Comparison of ENCODE assay signal across 8 cellular contexts in the genomic region with DNA sequence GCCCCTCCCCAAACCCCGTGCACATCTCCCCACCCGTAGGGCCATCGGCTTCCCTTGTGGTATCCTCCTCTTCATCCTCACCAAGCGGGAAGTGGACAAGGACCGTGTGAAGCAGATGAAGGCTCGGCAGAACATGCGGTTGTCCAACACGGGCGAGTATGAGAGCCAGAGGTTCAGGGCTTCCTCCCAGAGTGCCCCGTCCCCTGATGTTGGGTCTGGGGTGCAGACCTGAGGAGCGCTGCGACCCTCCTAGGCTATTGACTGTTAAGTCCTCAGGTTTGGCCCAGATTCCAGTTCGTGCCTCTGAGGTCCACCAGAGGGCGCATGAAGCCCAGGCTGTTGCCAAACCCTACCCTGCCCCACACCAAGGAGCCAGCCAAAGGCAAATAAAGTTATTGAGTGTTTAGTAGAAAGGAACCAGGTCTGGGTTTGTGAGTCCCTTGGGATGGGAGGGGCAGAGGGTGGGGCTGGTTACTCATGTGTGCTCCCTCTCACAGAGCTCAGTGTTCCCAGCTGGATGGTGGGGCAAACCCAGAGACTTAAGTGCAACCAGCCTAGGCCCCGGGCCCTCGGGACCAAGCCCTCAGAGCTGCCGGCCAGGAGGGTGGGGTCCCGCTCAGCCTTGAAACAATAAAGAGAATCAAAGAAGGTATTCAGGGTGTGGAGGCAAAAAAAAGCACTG. TPM values are rescaled to one million over a fixed set of nuclear protein-coding genes. Genes with fewer than 3 reads are reported as not detected.
DNase-seq lines count a peak whose midpoint lies in the region; ATAC-seq, FAIRE-seq and TF ChIP-seq lines count a peak whose summit lies in the region.

No MANE protein-coding gene starts in this region.

- no peak overlapping the region for H2AK5ac ChIP-seq in H1 (ENCODE audit: low read depth, low read length)

- H3K9ac ChIP-seq in H1 (replicated peaks in 1 of 4; ENCODE audit: extremely low read depth in 1 of 4, low read depth in 3 of 4, low read length in 3 of 4) = no peak overlapping the region
- peak overlapping the region; percentile 60 to 78 for H3K9ac ChIP-seq in mucosa of rectum (ENCODE audit: low read depth in 1 of 2, low read length in 2 of 2)

- no peak overlapping the region for H3K14ac ChIP-seq in H1 (ENCODE audit: insufficient read length)

- no peak for ATAC-seq in HG02798 (IDR thresholded peaks at IDR 0.05; ENCODE audit: poor library complexity, unreplicated experiment)

- H3K23ac ChIP-seq in H1 (ENCODE audit: insufficient read length) = no peak overlapping the region

- H3K4me2 ChIP-seq in H1 (ENCODE audit: insufficient read depth in 1 of 2, low read depth in 2 of 2, low read length in 2 of 2) = 0 out of 4 replicates have a peak overlapping the region, but pooled peaks of 1 of the 2 experiments have one; percentile 11

- H2BK20ac ChIP-seq in H1 (ENCODE audit: low read length) = no peak overlapping the region

- H3K27me3 ChIP-seq in H1 (replicated peaks in 1 of 4; ENCODE audit: control insufficient read depth in 3 of 4, extremely low read depth in 1 of 4, insufficient read depth in 3 of 4, low read length in 3 of 4) (no peaks in the 10 kb centered on the region), mucosa of rectum (ENCODE audit: control insufficient read depth in 2 of 2, insufficient read depth in 2 of 2, low read length in 2 of 2) (no peaks in the 10 kb centered on the region)

- peaks cover 0 to 10% of the 10 kb centered on the region in 2 experiments; a peak in 2 of 4 replicates for H3K79me2 ChIP-seq in H1 (ENCODE audit: control insufficient read depth in 1 of 2, insufficient read depth in 2 of 2, low read length in 2 of 2)

- no peak overlapping the region for H3K18ac ChIP-seq in H1 (ENCODE audit: extremely low read depth, low read length)

- H3K23me2 ChIP-seq in H1 (ENCODE audit: low read depth, low read length) = peaks cover 10% of the 10 kb centered on the region

- H3K4ac ChIP-seq in H1 (replicated peaks; ENCODE audit: insufficient read length, low read depth, low read length) = no peak overlapping the region

- FAIRE-seq in H1 (lab: Jason Lieb, UNC) = no peak

- peak overlapping the region; percentile 69; the same call in 1 of the 2 replicates for H4K8ac ChIP-seq in H1 (ENCODE audit: extremely low read depth, insufficient read depth, low read length)

- 59% methylated on average over 16 of the region's 18 CpGs; no CpG with 5 or more reads in 1 of the 2 experiments for WGBS in H1 (ENCODE audit: extremely low coverage in 1 of 2, insufficient coverage in 1 of 2, insufficient read length in 1 of 2, insufficient replicate concordance in 2 of 2, low coverage in 1 of 2, low lambda C conversion rate in 2 of 2, missing lambda C conversion rate in 1 of 2), 2 experiments

- H4K91ac ChIP-seq in H1 (replicated peaks; ENCODE audit: insufficient read length, low read length) = no peak overlapping the region

- CTCF ChIA-PET in H1 (lab: Charles Lee; ENCODE audit: partially characterized antibody) = interaction anchor here (0.5 to 8.2 kb wide), 31 partner anchors 11 to 391 kb away, joined by 3 to 131 read pairs (median 4); a partner anchor contains a TSS

- no peak overlapping the region for H2AFZ ChIP-seq in H1 (ENCODE audit: low read length)

- peaks cover 0 to 9% of the 10 kb centered on the region in 2 experiments for H4K20me1 ChIP-seq in H1 (replicated peaks in 1 of 2; ENCODE audit: control insufficient read depth in 1 of 2, insufficient read depth in 2 of 2, low read length in 2 of 2)

- no peak overlapping the region for H2BK12ac ChIP-seq in H1 (ENCODE audit: low read depth, low read length)

- POLR2A ChIA-PET in H1 (lab: Charles Lee; ENCODE audit: partially characterized antibody) = interaction anchor here (1.5 to 2.8 kb wide), 4 partner anchors 10 to 124 kb away, joined by 4 to 29 read pairs (median 6); a partner anchor contains a TSS

- TF ChIP-seq RAD21 in H1 (IDR thresholded peaks at IDR 0.05 in 1 of 2, conservative IDR thresholded peaks at IDR 0.05 in 1 of 2; ENCODE audit: low read depth in 2 of 2, low read length in 2 of 2) = peak; percentile 85 to 91

- no peak overlapping the region for H4K5ac ChIP-seq in H1 (ENCODE audit: insufficient read length, low read depth, low read length)

- TF ChIP-seq POLR2A in H1 (IDR thresholded peaks at IDR 0.05; ENCODE audit: control extremely low read depth in 1 of 2, low read depth in 2 of 2, low read length in 2 of 2) = no peak

- H3K4me1 ChIP-seq in H1 (replicated peaks in 1 of 4; ENCODE audit: control insufficient read depth in 3 of 4, insufficient read depth in 4 of 4, low read length in 3 of 4) (peaks cover 0 to 7% (median 4%) of the 10 kb centered on the region in 4 experiments; a peak in 4 of 7 replicates), mucosa of rectum (ENCODE audit: control insufficient read depth in 2 of 2, insufficient read depth in 2 of 2, low read length in 2 of 2) (peaks cover 51 to 54% of the 10 kb centered on the region in 2 donors)

- H3K79me1 ChIP-seq in H1 (ENCODE audit: low read depth, low read length) = peaks cover 8% of the 10 kb centered on the region; the same call in 1 of the 2 replicates

- H2BK5ac ChIP-seq in H1 (ENCODE audit: low read depth, low read length) = no peak overlapping the region

- H3K9me3 ChIP-seq in H1 (ENCODE audit: insufficient read depth in 2 of 2, low read depth in 1 of 2, low read length in 1 of 2) = no peaks in the 10 kb centered on the region
- no peaks in the 10 kb centered on the region for H3K9me3 ChIP-seq in mucosa of rectum (ENCODE audit: control insufficient read depth in 2 of 2, low read length in 2 of 2)

- no peak overlapping the region for H2BK120ac ChIP-seq in H1 (replicated peaks; ENCODE audit: low read depth, low read length)

- TF ChIP-seq CTCF in H1 (IDR thresholded peaks at IDR 0.05; ENCODE audit: control extremely low read depth in 1 of 3, insufficient read depth in 1 of 3, low read depth in 1 of 3, low read length in 3 of 3) = peak in 2 of 3 experiments; percentile 89 to 93; a peak in 3 of 4 replicates

- no peak overlapping the region for H3K56ac ChIP-seq in H1 (replicated peaks; ENCODE audit: insufficient read length, low read depth, low read length)

- peaks cover 0 to 38% (median 9%) of the 10 kb centered on the region in 4 experiments; a peak in 6 of 8 replicates for H3K36me3 ChIP-seq in H1 (ENCODE audit: control insufficient read depth in 2 of 4, insufficient read depth in 4 of 4, low read length in 3 of 4)
- peaks cover 37 to 41% of the 10 kb centered on the region in 2 donors for H3K36me3 ChIP-seq in mucosa of rectum (ENCODE audit: control insufficient read depth in 2 of 2, insufficient read depth in 2 of 2, low read length in 2 of 2)

- DNase-seq in GM03348 (ENCODE audit: low spot score) = peak; percentile 93
- DNase-seq in HPDE6-E6E7 (ENCODE audit: extremely low spot score) = peak; percentile 87
- peak; percentile 74 for DNase-seq in NOMO-1 treated with DMSO at 0.1 percent for 48 hours (lab: John Stamatoyannopoulos, UW; ENCODE audit: unreplicated experiment)
- peak; percentile 57 to 66 for DNase-seq in activated CD8-positive, alpha-beta memory T cell treated with anti-CD3 and anti-CD28 coated beads for 4 hours (ENCODE audit: low read depth in 2 of 2)
- peak in 1 of 2 experiments; percentile 86 for DNase-seq in H1 (ENCODE audit: low read depth in 1 of 2, low spot score in 2 of 2)
- DNase-seq in stimulated activated CD8-positive, alpha-beta memory T cell treated with anti-CD3 and anti-CD28 coated beads, Interleukin-4, amount 100 ng/mL, for 1 hour (ENCODE audit: low read depth in 2 of 2, low spot score in 1 of 2) = peak; percentile 51 to 64

- H3K27ac ChIP-seq in H1 (ENCODE audit: low read depth, low read length) = no peak overlapping the region
- peak overlapping the region; percentile 89 to 92 for H3K27ac ChIP-seq in mucosa of rectum (ENCODE audit: low read depth in 2 of 2, low read length in 2 of 2)

- no peak overlapping the region for H2BK15ac ChIP-seq in H1 (ENCODE audit: low read length)

- TF ChIP-seq EP300 in H1 (IDR thresholded peaks at IDR 0.05; ENCODE audit: borderline replicate concordance in 1 of 2, low read depth in 2 of 2, low read length in 2 of 2) = no peak

- H3K4me3 ChIP-seq in H1 (ENCODE audit: extremely low read depth in 1 of 4, insufficient read depth in 2 of 4, low read depth in 3 of 4, low read length in 4 of 4) = no peak overlapping the region
- peak overlapping the region; percentile 73 to 96 for H3K4me3 ChIP-seq in mucosa of rectum (ENCODE audit: low read length in 2 of 2)

RNA-seq across cellular contexts. Expression of a gene that starts 2.4 kb away (rescaled TPM):
- 43.9 and 44.4 TPM in 2 replicates for total RNA-seq in H1 (2021; fragmentation: NEBNext Ultra II Directional; extraction: Animal tissue kit (Norgen Biotek cat#: 25700))
- polyA plus RNA-seq in H1 (2011; rRNA removed) = 65.4 and 83.4 TPM in 2 replicates
- 61.9 TPM for polyA plus RNA-seq in H1 (2011; cell fraction: cytosol; rRNA removed)
- 67.0 TPM for polyA plus RNA-seq in H1 (2011; cell fraction: nucleus; rRNA removed)
- 53.5 to 61.6 TPM (median 57.9 TPM) in 4 replicates for polyA plus RNA-seq in H1 (2012, experiment 1 of 2)
- 48.8 TPM for polyA plus RNA-seq in H1 (2012, experiment 2 of 2)
- 55.6 TPM for polyA plus RNA-seq in H1 (2013, experiment 1 of 2)
- polyA plus RNA-seq in H1 (2013, experiment 2 of 2) = 58.0 TPM
- polyA minus RNA-seq in H1 (2011; rRNA and poly(A)+ RNA removed) = 15.9 and 16.8 TPM in 2 replicates
- 5.7 TPM for polyA minus RNA-seq in H1 (2011; cell fraction: cytosol; rRNA and poly(A)+ RNA removed)
- polyA minus RNA-seq in H1 (2011; cell fraction: nucleus; rRNA and poly(A)+ RNA removed) = 13.5 TPM

RNA-seq across cellular contexts. Expression of a gene that starts 2.7 kb away (rescaled TPM):
- 119 and 125 TPM in 2 replicates for total RNA-seq in H1 (2021; fragmentation: NEBNext Ultra II Directional; extraction: Animal tissue kit (Norgen Biotek cat#: 25700))
- 119 and 192 TPM in 2 replicates for polyA plus RNA-seq in H1 (2011; rRNA removed)
- 160 TPM for polyA plus RNA-seq in H1 (2011; cell fraction: cytosol; rRNA removed)
- 186 TPM for polyA plus RNA-seq in H1 (2011; cell fraction: nucleus; rRNA removed)
- 134 to 150 TPM (median 145 TPM) in 4 replicates for polyA plus RNA-seq in H1 (2012, experiment 1 of 2)
- polyA plus RNA-seq in H1 (2012, experiment 2 of 2) = 97.6 TPM
- 53.4 TPM for polyA plus RNA-seq in H1 (2013, experiment 1 of 2)
- polyA plus RNA-seq in H1 (2013, experiment 2 of 2) = 54.8 TPM
- 67.0 and 74.5 TPM in 2 replicates for polyA minus RNA-seq in H1 (2011; rRNA and poly(A)+ RNA removed)
- 57.8 TPM for polyA minus RNA-seq in H1 (2011; cell fraction: cytosol; rRNA and poly(A)+ RNA removed)
- polyA minus RNA-seq in H1 (2011; cell fraction: nucleus; rRNA and poly(A)+ RNA removed) = 29.8 TPM

RNA-seq across cellular contexts. Expression of a gene that starts 11.9 kb away (rescaled TPM):
- 0.32 and 0.63 TPM in 2 replicates for total RNA-seq in H1 (2021; fragmentation: NEBNext Ultra II Directional; extraction: Animal tissue kit (Norgen Biotek cat#: 25700))
- 0.49 and 0.59 TPM in 2 replicates for polyA plus RNA-seq in H1 (2011; rRNA removed)
- polyA plus RNA-seq in H1 (2011; cell fraction: cytosol; rRNA removed) = 0.36 TPM
- polyA plus RNA-seq in H1 (2011; cell fraction: nucleus; rRNA removed) = 0.70 TPM
- polyA plus RNA-seq in H1 (2012, experiment 1 of 2) = 0.28 to 0.38 TPM (median 0.29 TPM) in 3 of 4 replicates, not detected in the other
- 0.22 TPM for polyA plus RNA-seq in H1 (2012, experiment 2 of 2)
- polyA plus RNA-seq in H1 (2013, experiment 1 of 2) = 0.20 TPM
- 0.24 TPM for polyA plus RNA-seq in H1 (2013, experiment 2 of 2)
- polyA minus RNA-seq in H1 (2011; rRNA and poly(A)+ RNA removed) = 0.22 and 0.54 TPM in 2 replicates
- polyA minus RNA-seq in H1 (2011; cell fraction: cytosol; rRNA and poly(A)+ RNA removed) = not detected
- 0.60 TPM for polyA minus RNA-seq in H1 (2011; cell fraction: nucleus; rRNA and poly(A)+ RNA removed)

RNA-seq across cellular contexts. Expression of a gene that starts 19.6 kb away (rescaled TPM):
- total RNA-seq in H1 (2021; fragmentation: NEBNext Ultra II Directional; extraction: Animal tissue kit (Norgen Biotek cat#: 25700)) = 22.1 and 24.5 TPM in 2 replicates
- polyA plus RNA-seq in H1 (2011; rRNA removed) = 36.8 and 43.6 TPM in 2 replicates
- polyA plus RNA-seq in H1 (2011; cell fraction: cytosol; rRNA removed) = 23.4 TPM
- polyA plus RNA-seq in H1 (2011; cell fraction: nucleus; rRNA removed) = 42.4 TPM
- polyA plus RNA-seq in H1 (2012, experiment 1 of 2) = 24.9 to 38.2 TPM (median 34.3 TPM) in 4 replicates
- polyA plus RNA-seq in H1 (2012, experiment 2 of 2) = 42.7 TPM
- 36.6 TPM for polyA plus RNA-seq in H1 (2013, experiment 1 of 2)
- polyA plus RNA-seq in H1 (2013, experiment 2 of 2) = 40.2 TPM
- 37.0 and 45.4 TPM in 2 replicates for polyA minus RNA-seq in H1 (2011; rRNA and poly(A)+ RNA removed)
- polyA minus RNA-seq in H1 (2011; cell fraction: cytosol; rRNA and poly(A)+ RNA removed) = 12.4 TPM
- polyA minus RNA-seq in H1 (2011; cell fraction: nucleus; rRNA and poly(A)+ RNA removed) = 11.7 TPM

RNA-seq across cellular contexts. Expression of a gene that starts 55.7 kb away (rescaled TPM):
- total RNA-seq in H1 (2021; fragmentation: NEBNext Ultra II Directional; extraction: Animal tissue kit (Norgen Biotek cat#: 25700)) = 195 and 198 TPM in 2 replicates
- polyA plus RNA-seq in H1 (2011; rRNA removed) = 118 and 174 TPM in 2 replicates
- polyA plus RNA-seq in H1 (2011; cell fraction: cytosol; rRNA removed) = 202 TPM
- 121 TPM for polyA plus RNA-seq in H1 (2011; cell fraction: nucleus; rRNA removed)
- 163 to 209 TPM (median 175 TPM) in 4 replicates for polyA plus RNA-seq in H1 (2012, experiment 1 of 2)
- 73.5 TPM for polyA plus RNA-seq in H1 (2012, experiment 2 of 2)
- 319 TPM for polyA plus RNA-seq in H1 (2013, experiment 1 of 2)
- polyA plus RNA-seq in H1 (2013, experiment 2 of 2) = 309 TPM
- polyA minus RNA-seq in H1 (2011; rRNA and poly(A)+ RNA removed) = 112 and 155 TPM in 2 replicates
- 105 TPM for polyA minus RNA-seq in H1 (2011; cell fraction: cytosol; rRNA and poly(A)+ RNA removed)
- polyA minus RNA-seq in H1 (2011; cell fraction: nucleus; rRNA and poly(A)+ RNA removed) = 117 TPM

Comparison
In these comparisons a context has a peak if more than half of its experiments do, and no peak if none do; other contexts are left out.
1. H3K4me3 ChIP-seq: peak in mucosa of rectum (2 of 2); none in H1 (0 of 4).
2. H3K9ac ChIP-seq: peak in mucosa of rectum (2 of 2); none in H1 (0 of 4).